20 cellular contexts compared by ENCODE assay signal in genomic region chr16:30621765-30622164, GRCh38. TPM values are rescaled to one million over a fixed set of nuclear protein-coding genes. Genes with fewer than 3 reads are reported as not detected.
DNase-seq lines count a peak whose midpoint lies in the region; FAIRE-seq and TF ChIP-seq lines count a peak whose summit lies in the region.
"Had no signal": no experiment of that assay in that cellular context is flagged by ENCODE, and none has a peak within 500 bp of the region (broad histone marks: within the 10 kb centered on the region; RNA-seq: fewer than 3 reads in every experiment).

No MANE protein-coding gene starts in this region.

- CTCF ChIA-PET in AG04449 (lab: Yijun Ruan, JAX) = interaction anchor here (1.2 to 6.1 kb wide), 6 partner anchors 8 to 192 kb away, joined by 3 to 51 read pairs (median 7); partner anchors contain the start of genes DCTPP1 and ZNF785

- POLR2A ChIA-PET in AG04449 (lab: Yijun Ruan, JAX) = interaction anchor here (1.0 kb wide), 1 partner anchor 11 kb away, joined by 3 read pairs; no protein-coding TSS in a partner anchor

- 39 to 40% methylated on average over 5 of the region's 5 CpGs for WGBS in GM23248 (ENCODE audit: low coverage in 1 of 2, low lambda C conversion rate in 2 of 2, missing lambda C conversion rate in 2 of 2), 2 experiments

- DNase-seq in AG04449 (ENCODE audit: low read depth, low spot score) (peak; percentile 26), GM23248 (peak; percentile 60), SJCRH30 (peak; percentile 17 to 65), fibroblast of mammary gland (ENCODE audit: low read depth) (peak; percentile 74), G401 (ENCODE audit: low spot score) (no peak), GM12892 (ENCODE audit: insufficient read length) (no peak), NCI-H2081 (lab: John Stamatoyannopoulos, UW) (no peak)
- DNase-seq in effector CD4-positive, alpha-beta T cell = no peak
- DNase-seq: activated CD4-positive, alpha-beta T cell treated with anti-CD3 and anti-CD28 coated beads for 1 hour; CD4-positive, alpha-beta T cell; gastrocnemius medialis; H9; naive B cell; NCI-H1105 treated with DMSO at 0.1 percent for 48 hours; NCI-H510A; stimulated activated CD8-positive, alpha-beta memory T cell treated with anti-CD3 and anti-CD28 coated beads, Interleukin-4, amount 100 ng/mL, for 48 hours; substantia nigra had no signal

- no peak overlapping the region for H3K4me2 ChIP-seq in GM23248 (ENCODE audit: unreplicated experiment)
- H3K4me2 ChIP-seq: A549 had no signal

- H4K20me1 ChIP-seq in GM23248 (ENCODE audit: insufficient read depth) = no peaks in the 10 kb centered on the region

- no peak overlapping the region for H3K9ac ChIP-seq in GM23248

- no peaks in the 10 kb centered on the region for H3K36me3 ChIP-seq in GM23248 (ENCODE audit: low read depth)
- H3K36me3 ChIP-seq in SJCRH30 = no peaks in the 10 kb centered on the region
- H3K36me3 ChIP-seq: gastrocnemius medialis, right atrium auricular region had no signal

- in situ Hi-C loops in GM23248 (cut with MboI) (loop anchor here (10.0 to 25.0 kb wide), 2 partner anchors 177 to 484 kb away; partner anchors contain the start of gene SEPHS2), G401 (cut with HindIII; ENCODE audit: low sequenced_read_pairs) (no loop called here)

- no peaks in the 10 kb centered on the region for H3K9me3 ChIP-seq in GM23248 (ENCODE audit: low read depth)
- peaks cover 7% of the 10 kb centered on the region; the same call in 1 of the 2 replicates for H3K9me3 ChIP-seq in SJCRH30 (replicated peaks)
- H3K9me3 ChIP-seq: A549, gastrocnemius medialis, right atrium auricular region had no signal

- TF ChIP-seq CTCF in AG04449 (IDR thresholded peaks at IDR 0.05; ENCODE audit: insufficient read depth, low read length, missing control alignments) (no peak), fibroblast of mammary gland (conservative IDR thresholded peaks at IDR 0.05; ENCODE audit: control insufficient read depth, insufficient read depth, low read depth, low read length) (no peak)

- peaks cover 15% of the 10 kb centered on the region; the same call in 1 of the 2 replicates for H3F3A ChIP-seq in GM23248 (ENCODE audit: insufficient read depth)

- H2AFZ ChIP-seq in GM23248 = no peak overlapping the region

- H3K4me1 ChIP-seq in GM23248 (ENCODE audit: insufficient read depth) (no peaks in the 10 kb centered on the region), SJCRH30 (peaks cover 14% of the 10 kb centered on the region)
- H3K4me1 ChIP-seq: A549, gastrocnemius medialis, right atrium auricular region had no signal

- no peak overlapping the region for H3K27ac ChIP-seq in GM23248
- H3K27ac ChIP-seq in SJCRH30 = no peak overlapping the region
- H3K27ac ChIP-seq: A549, gastrocnemius medialis, right atrium auricular region had no signal

- FAIRE-seq in GM12892 (lab: Jason Lieb, UNC) = no peak
- FAIRE-seq: A549, endothelial cell of umbilical vein had no signal

- no peaks in the 10 kb centered on the region for H3K9me2 ChIP-seq in GM23248 (ENCODE audit: insufficient read depth)

- TF ChIP-seq POLR2A in GM12892 (IDR thresholded peaks at IDR 0.05; ENCODE audit: low read depth, low read length) = no peak

- H3K27me3 ChIP-seq in GM23248 (replicated peaks; ENCODE audit: insufficient read depth) (no peaks in the 10 kb centered on the region), SJCRH30 (no peaks in the 10 kb centered on the region)
- H3K27me3 ChIP-seq: gastrocnemius medialis, right atrium auricular region had no signal

- H3K4me3 ChIP-seq in AG04449 (ENCODE audit: low read depth, low read length) = no peak overlapping the region
- H3K4me3 ChIP-seq in GM23248 = no peak overlapping the region
- H3K4me3 ChIP-seq in SJCRH30 = no peak overlapping the region
- no peak overlapping the region for H3K4me3 ChIP-seq in fibroblast of mammary gland (ENCODE audit: control insufficient read depth, low read depth, low read length)
- H3K4me3 ChIP-seq: A549, gastrocnemius medialis, right atrium auricular region had no signal

- no peaks in the 10 kb centered on the region for H3K79me2 ChIP-seq in GM23248 (ENCODE audit: insufficient read depth)

RNA-seq across cellular contexts. Expression of gene ZNF689, which starts 11.6 kb away (rescaled TPM):
- total RNA-seq in GM23248 (2014; rRNA removed; shearing (Covaris generic)) = 5.7 TPM in 2 replicates
- 4.8 and 5.1 TPM in 2 replicates for polyA plus RNA-seq in GM23248 (2016; fragmentation: Nextera tagmentation; extraction: Ambion mirVana)
- total RNA-seq in SJCRH30 (2014; rRNA removed; shearing (Covaris generic)) = 15.6 and 16.4 TPM in 2 replicates
- total RNA-seq in G401 (2014; rRNA removed; shearing (Covaris generic)) = 10.8 and 10.9 TPM in 2 replicates
- polyA plus RNA-seq in GM12892 (2012; ENCODE audit: missing spikeins) = 3.7 TPM

RNA-seq across cellular contexts. Expression of gene PRR14, which starts 29.0 kb away (rescaled TPM):
- 5.6 and 7.2 TPM in 2 replicates for total RNA-seq in GM23248 (2014; rRNA removed; shearing (Covaris generic))
- 15.2 and 18.0 TPM in 2 replicates for polyA plus RNA-seq in GM23248 (2016; fragmentation: Nextera tagmentation; extraction: Ambion mirVana)
- 10.5 and 12.7 TPM in 2 replicates for total RNA-seq in SJCRH30 (2014; rRNA removed; shearing (Covaris generic))
- total RNA-seq in G401 (2014; rRNA removed; shearing (Covaris generic)) = 2.4 and 5.4 TPM in 2 replicates
- 18.2 TPM for polyA plus RNA-seq in GM12892 (2012; ENCODE audit: missing spikeins)

RNA-seq across cellular contexts. Expression of gene ZNF785, which starts 36.3 kb away (rescaled TPM):
- 9.0 TPM in 2 replicates for total RNA-seq in GM23248 (2014; rRNA removed; shearing (Covaris generic))
- polyA plus RNA-seq in GM23248 (2016; fragmentation: Nextera tagmentation; extraction: Ambion mirVana) = 5.4 and 6.9 TPM in 2 replicates
- total RNA-seq in SJCRH30 (2014; rRNA removed; shearing (Covaris generic)) = 13.1 and 18.2 TPM in 2 replicates
- not detected in 2 replicates for total RNA-seq in G401 (2014; rRNA removed; shearing (Covaris generic))
- polyA plus RNA-seq in GM12892 (2012; ENCODE audit: missing spikeins) = 5.9 TPM
- polyA plus RNA-seq: A549 had no signal

RNA-seq across cellular contexts. Expression of gene FBRS, which starts 36.5 kb away (rescaled TPM):
- 13.9 and 14.2 TPM in 2 replicates for total RNA-seq in GM23248 (2014; rRNA removed; shearing (Covaris generic))
- polyA plus RNA-seq in GM23248 (2016; fragmentation: Nextera tagmentation; extraction: Ambion mirVana) = 5.8 and 7.6 TPM in 2 replicates
- total RNA-seq in SJCRH30 (2014; rRNA removed; shearing (Covaris generic)) = 17.6 and 21.1 TPM in 2 replicates
- total RNA-seq in G401 (2014; rRNA removed; shearing (Covaris generic)) = 20.3 and 24.1 TPM in 2 replicates
- 16.5 TPM for polyA plus RNA-seq in GM12892 (2012; ENCODE audit: missing spikeins)

RNA-seq across cellular contexts. Expression of gene ZNF688, which starts 50.3 kb away (rescaled TPM):
- 10.4 and 33.0 TPM in 2 replicates for total RNA-seq in GM23248 (2014; rRNA removed; shearing (Covaris generic))
- polyA plus RNA-seq in GM23248 (2016; fragmentation: Nextera tagmentation; extraction: Ambion mirVana) = 13.6 and 14.7 TPM in 2 replicates
- total RNA-seq in SJCRH30 (2014; rRNA removed; shearing (Covaris generic)) = 4.2 and 4.3 TPM in 2 replicates
- 6.9 and 10.2 TPM in 2 replicates for total RNA-seq in G401 (2014; rRNA removed; shearing (Covaris generic))
- 4.9 TPM for polyA plus RNA-seq in GM12892 (2012; ENCODE audit: missing spikeins)

Comparison
In these comparisons a context has a peak if more than half of its experiments do, and no peak if none do; other contexts are left out.
1. DNase-seq: peak in AG04449 (single experiment), GM23248 (single experiment), SJCRH30 (2 of 2) and fibroblast of mammary gland (single experiment); none in effector CD4-positive, alpha-beta T cell (single experiment), G401 (single experiment), GM12892 (single experiment) and NCI-H2081 (0 of 2).